In the genomic region with DNA sequence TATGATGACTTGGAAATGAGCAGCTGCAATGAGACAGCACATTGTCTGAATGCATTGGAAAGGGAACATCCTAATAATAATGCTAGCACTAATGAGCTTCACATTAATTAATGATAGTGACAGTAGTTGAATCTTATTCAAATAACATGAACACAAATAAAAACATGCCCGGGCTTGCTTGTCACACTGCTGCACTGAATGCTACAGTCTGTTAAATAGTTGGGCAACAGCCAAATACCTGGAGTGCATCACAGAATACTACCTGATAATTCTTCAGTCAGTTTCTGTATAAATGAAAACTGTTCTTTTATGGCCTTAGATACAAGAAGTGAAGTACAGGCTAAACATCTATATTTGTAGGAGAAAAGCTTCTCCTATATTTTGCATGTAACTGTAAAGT, we compare ENCODE assay signal across 14 cellular contexts.
DNase-seq lines count a peak whose midpoint lies in the region; ATAC-seq and TF ChIP-seq lines count a peak whose summit lies in the region.
"Had no signal": no experiment of that assay in that cellular context is flagged by ENCODE, and none has a peak within 500 bp of the region (broad histone marks: within the 10 kb centered on the region; RNA-seq: fewer than 3 reads in every experiment).

No MANE protein-coding gene starts in this region.

- DNase-seq in DMS79 treated with DMSO at 0.1 percent for 48 hours (lab: John Stamatoyannopoulos, UW), result peak; percentile 63
- peak; percentile 10 for DNase-seq in NCI-H146 treated with DMSO at 0.1 percent for 48 hours (lab: John Stamatoyannopoulos, UW; ENCODE audit: unreplicated experiment)
- DNase-seq in NCI-H345 treated with DMSO at 0.1 percent for 48 hours (lab: John Stamatoyannopoulos, UW; ENCODE audit: unreplicated experiment), result peak; percentile 6
- DNase-seq in epithelial cell of esophagus (ENCODE audit: low read depth), result peak; percentile 74
- no peak for DNase-seq in mesendoderm
- no peak for DNase-seq in middle frontal gyrus (ENCODE audit: extremely low spot score, low spot score)
- DNase-seq: GOT3, KG1, NCI-H187, NCI-H526 treated with DMSO at 0.1 percent for 48 hours, SW 1271 had no signal

- WGBS in mesendoderm (ENCODE audit: extremely low coverage, insufficient coverage, low lambda C conversion rate), result no CpG with 5 or more reads among the region's 1 CpG

- no peaks in the 10 kb centered on the region for H3K79me1 ChIP-seq in mesendoderm (ENCODE audit: low read length)

- no peaks in the 10 kb centered on the region for H3K4me1 ChIP-seq in mesendoderm (ENCODE audit: control insufficient read depth, low read depth, low read length)

- no peaks in the 10 kb centered on the region for H3K36me3 Mint-ChIP-seq in activated T-helper 17 cell treated with anti-CD3 and anti-CD28 coated beads, Interleukin-2, amount 50 U/mL, for 72 hours (ENCODE audit: low read depth)

- peaks cover 3% of the 10 kb centered on the region for H3K9me3 Mint-ChIP-seq in activated T-helper 17 cell treated with anti-CD3 and anti-CD28 coated beads, Interleukin-2, amount 50 U/mL, for 72 hours

- no peak overlapping the region for H3K56ac ChIP-seq in mesendoderm (ENCODE audit: low read length)

- no peak overlapping the region for H3K4me3 ChIP-seq in epithelial cell of esophagus (ENCODE audit: low read length)
- no peak overlapping the region for H3K4me3 ChIP-seq in mesendoderm (ENCODE audit: low read length)

- no peak overlapping the region for H3K27ac ChIP-seq in mesendoderm (ENCODE audit: low read depth, low read length)
- H3K27ac ChIP-seq: C4-2B had no signal

- no peak overlapping the region for H2BK5ac ChIP-seq in mesendoderm (ENCODE audit: low read length)

- H3K79me2 ChIP-seq in mesendoderm (ENCODE audit: control insufficient read depth, insufficient read depth, low read length), result no peaks in the 10 kb centered on the region

- no peaks in the 10 kb centered on the region for H3K4me1 Mint-ChIP-seq in activated T-helper 17 cell treated with anti-CD3 and anti-CD28 coated beads, Interleukin-2, amount 50 U/mL, for 72 hours

- H3K4ac ChIP-seq in mesendoderm (ENCODE audit: low read depth, low read length), result no peak overlapping the region

- no peaks in the 10 kb centered on the region for H3K27me3 ChIP-seq in mesendoderm (ENCODE audit: insufficient read depth, low read length, poor library complexity)

- no peaks in the 10 kb centered on the region for H3K36me3 ChIP-seq in mesendoderm (ENCODE audit: control insufficient read depth, insufficient read depth, low read length)

- H3K4me2 ChIP-seq in mesendoderm (ENCODE audit: low read length), result no peak overlapping the region

- ATAC-seq in activated T-helper 17 cell treated with anti-CD3 and anti-CD28 coated beads, Interleukin-2, amount 50 U/mL, for 72 hours (replicated peaks), result no peak
- no peak for ATAC-seq in GM21528 (IDR thresholded peaks at IDR 0.05; ENCODE audit: low FRiP score, unreplicated experiment)

- no peak overlapping the region for H4K5ac ChIP-seq in mesendoderm (ENCODE audit: low read length)

- no peak overlapping the region for H3K4me3 Mint-ChIP-seq in activated T-helper 17 cell treated with anti-CD3 and anti-CD28 coated beads, Interleukin-2, amount 50 U/mL, for 72 hours

- H2BK15ac ChIP-seq in mesendoderm (replicated peaks; ENCODE audit: low read depth), result no peak overlapping the region

- no peaks in the 10 kb centered on the region for H3K27me3 Mint-ChIP-seq in activated T-helper 17 cell treated with anti-CD3 and anti-CD28 coated beads, Interleukin-2, amount 50 U/mL, for 72 hours

- H2AK5ac ChIP-seq in mesendoderm (ENCODE audit: low read length), result no peak overlapping the region

- no peak overlapping the region for H3K18ac ChIP-seq in mesendoderm (ENCODE audit: low read length)

- H3K23ac ChIP-seq in mesendoderm (ENCODE audit: low read length), result no peak overlapping the region

- no peak overlapping the region for H2BK120ac ChIP-seq in mesendoderm (ENCODE audit: low read depth, low read length)

- no peak for TF ChIP-seq CTCF in epithelial cell of esophagus (IDR thresholded peaks at IDR 0.05; ENCODE audit: insufficient read depth, low read depth, low read length, missing control alignments)

- no peak overlapping the region for H3K9ac ChIP-seq in mesendoderm (ENCODE audit: low read length)

- no peak overlapping the region for H4K8ac ChIP-seq in mesendoderm (ENCODE audit: low read depth, low read length)

- H3K27ac Mint-ChIP-seq in activated T-helper 17 cell treated with anti-CD3 and anti-CD28 coated beads, Interleukin-2, amount 50 U/mL, for 72 hours, result no peak overlapping the region

Comparison
In these comparisons a context has a peak if more than half of its experiments do, and no peak if none do; other contexts are left out.
1. DNase-seq: peak in DMS79 treated with DMSO at 0.1 percent for 48 hours (single experiment), NCI-H146 treated with DMSO at 0.1 percent for 48 hours (single experiment), NCI-H345 treated with DMSO at 0.1 percent for 48 hours (single experiment) and epithelial cell of esophagus (single experiment); none in mesendoderm (single experiment) and middle frontal gyrus (single experiment).